1 cellular context compared by ENCODE assay signal in genomic region chr16:65770752-65771151, GRCh38.
TF ChIP-seq lines count a peak whose summit lies in the region.

No MANE protein-coding gene starts in this region.

TF ChIP-seq in H1, 55 proteins besides CTCF, POLR2A, EP300 and RAD21:
- TF ChIP-seq EZH2 (IDR thresholded peaks at IDR 0.05; ENCODE audit: low read depth, low read length, severe bottlenecking) (no peak), TEAD4 (IDR thresholded peaks at IDR 0.05; ENCODE audit: low read depth, low read length) (peak; percentile 34; the same call in 1 of the 2 replicates)
TF ChIP-seq in H1: peak in this region for 1.
